Comparison of ENCODE assay signal across 14 cellular contexts in genomic region chr11:7186190-7186589, GRCh38.
"Had no signal": no experiment of that assay in that cellular context is flagged by ENCODE, and none has a peak within 500 bp of the region (broad histone marks: within the 10 kb centered on the region; RNA-seq: fewer than 3 reads in every experiment).

No MANE protein-coding gene starts in this region.

- H3K36me3 Mint-ChIP-seq: activated naive CD4-positive, alpha-beta T cell treated with anti-CD3 and anti-CD28 coated beads, Interleukin-2, amount 10 ng/mL, durations not matched to agents 7 days and 5 days had no signal

- H3K4me3 Mint-ChIP-seq: activated naive CD4-positive, alpha-beta T cell treated with anti-CD3 and anti-CD28 coated beads, Interleukin-2, amount 10 ng/mL, durations not matched to agents 7 days and 5 days; neural crest cell; stimulated activated naive CD8-positive, alpha-beta T cell treated with anti-CD3 and anti-CD28 coated beads, Interleukin-15, Interleukin-2, amounts not matched to agents 100 ng/mL and 50 ng/mL, for 24 hours had no signal

- DNase-seq: activated CD4-positive, alpha-beta T cell treated with anti-CD3 and anti-CD28 coated beads for 1 hour; activated CD4-positive, alpha-beta T cell treated with anti-CD3 and anti-CD28 coated beads, Interleukin-2, amount 50 U/mL, for 4 hours; activated naive CD4-positive, alpha-beta T cell treated with anti-CD3 and anti-CD28 coated beads, Interleukin-2, amount 10 ng/mL, durations not matched to agents 7 days and 5 days; esophagus squamous epithelium; head of caudate nucleus; left colon; midbrain; ovary; right lobe of liver; spleen had no signal

- ATAC-seq: left colon, right lobe of liver had no signal

- H3K27me3 Mint-ChIP-seq: activated naive CD4-positive, alpha-beta T cell treated with anti-CD3 and anti-CD28 coated beads, Interleukin-2, amount 10 ng/mL, durations not matched to agents 7 days and 5 days had no signal

- H3K9me3 Mint-ChIP-seq: activated naive CD4-positive, alpha-beta T cell treated with anti-CD3 and anti-CD28 coated beads, Interleukin-2, amount 10 ng/mL, durations not matched to agents 7 days and 5 days; neural crest cell; stimulated activated naive CD8-positive, alpha-beta T cell treated with anti-CD3 and anti-CD28 coated beads, Interleukin-15, Interleukin-2, amounts not matched to agents 100 ng/mL and 50 ng/mL, for 24 hours had no signal

- H3K27ac Mint-ChIP-seq: activated naive CD4-positive, alpha-beta T cell treated with anti-CD3 and anti-CD28 coated beads, Interleukin-2, amount 10 ng/mL, durations not matched to agents 7 days and 5 days; stimulated activated naive CD8-positive, alpha-beta T cell treated with anti-CD3 and anti-CD28 coated beads, Interleukin-15, Interleukin-2, amounts not matched to agents 100 ng/mL and 50 ng/mL, for 24 hours had no signal

- H3K4me3 ChIP-seq: esophagus squamous epithelium, lung, ovary, right lobe of liver, spleen, suprapubic skin had no signal

- H3K4me1 Mint-ChIP-seq: activated naive CD4-positive, alpha-beta T cell treated with anti-CD3 and anti-CD28 coated beads, Interleukin-2, amount 10 ng/mL, durations not matched to agents 7 days and 5 days; neural crest cell had no signal
